ENCODE assay signal across 9 cellular contexts in the genomic region with DNA sequence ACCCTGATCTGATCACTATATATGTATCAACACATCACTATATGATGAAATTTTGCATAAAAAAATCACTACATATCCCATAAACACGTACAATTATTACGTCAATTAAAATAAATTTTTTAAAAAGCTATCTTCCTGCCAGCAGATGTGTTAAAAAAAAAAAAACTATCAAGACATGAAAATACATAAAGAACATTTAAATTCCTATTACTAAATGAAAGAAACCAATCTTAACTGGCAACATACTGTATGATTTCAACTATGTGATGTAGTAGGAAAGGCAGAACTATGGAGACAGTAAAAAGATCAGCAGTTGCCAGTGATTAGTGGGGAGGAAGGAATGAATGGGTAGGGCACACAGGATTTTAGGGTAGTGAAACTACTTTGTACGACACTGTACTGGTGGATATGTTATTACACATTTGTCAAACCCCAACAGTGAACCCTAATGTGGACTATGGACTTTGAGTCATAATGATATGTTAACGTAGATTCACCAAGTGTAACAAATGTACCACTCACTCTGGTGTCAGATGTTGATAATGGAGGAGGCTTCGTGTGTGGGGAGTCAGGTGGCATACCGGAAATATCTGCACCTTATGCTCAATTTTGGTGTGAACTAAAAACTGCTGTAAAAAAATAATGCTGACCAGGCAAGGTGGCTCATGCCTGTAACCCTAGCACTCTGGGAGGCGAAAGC. TPM values are rescaled to one million over a fixed set of nuclear protein-coding genes. Genes with fewer than 3 reads are reported as not detected.
DNase-seq lines count a peak whose midpoint lies in the region; ATAC-seq and TF ChIP-seq lines count a peak whose summit lies in the region.
"Had no signal": no experiment of that assay in that cellular context is flagged by ENCODE, and none has a peak within 500 bp of the region (broad histone marks: within the 10 kb centered on the region; RNA-seq: fewer than 3 reads in every experiment).

No MANE protein-coding gene starts in this region.

- no peaks in the 10 kb centered on the region for H3K27me3 Mint-ChIP-seq in activated naive CD8-positive, alpha-beta T cell
- H3K27me3 Mint-ChIP-seq in activated naive CD8-positive, alpha-beta T cell treated with anti-CD3 and anti-CD28 coated beads for 36 hours: no peaks in the 10 kb centered on the region

- peak overlapping the region; percentile 97 for H3K27ac ChIP-seq in SU-DHL-6 (ENCODE audit: low read depth, low read length)
- H3K27ac ChIP-seq: lower lobe of right lung had no signal

- H3K4me3 Mint-ChIP-seq in activated naive CD8-positive, alpha-beta T cell: no peak overlapping the region
- no peak overlapping the region for H3K4me3 Mint-ChIP-seq in activated naive CD8-positive, alpha-beta T cell treated with anti-CD3 and anti-CD28 coated beads for 36 hours

- TF ChIP-seq CTCF in SU-DHL-6 (IDR thresholded peaks at IDR 0.05; ENCODE audit: insufficient read depth, low read length, poor library complexity, severe bottlenecking): no peak

- peak overlapping the region; percentile 84 for H3K4me2 ChIP-seq in SU-DHL-6 (ENCODE audit: low read depth, low read length, poor library complexity, severe bottlenecking)

- peaks cover 3% of the 10 kb centered on the region for H3K9me3 Mint-ChIP-seq in activated naive CD8-positive, alpha-beta T cell (ENCODE audit: low read depth)
- peaks cover 6% of the 10 kb centered on the region for H3K9me3 Mint-ChIP-seq in activated naive CD8-positive, alpha-beta T cell treated with anti-CD3 and anti-CD28 coated beads for 36 hours

- no peaks in the 10 kb centered on the region for H3K36me3 ChIP-seq in SU-DHL-6 (ENCODE audit: low read length)
- H3K36me3 ChIP-seq: lower lobe of right lung had no signal

- ATAC-seq in HG03097 (IDR thresholded peaks at IDR 0.05; ENCODE audit: low FRiP score, unreplicated experiment): peak; percentile 82

- peaks cover 89% of the 10 kb centered on the region for H3K79me2 ChIP-seq in SU-DHL-6 (ENCODE audit: insufficient read depth, low read length)

- no peaks in the 10 kb centered on the region for H4K20me1 ChIP-seq in SU-DHL-6 (ENCODE audit: low read depth, low read length)

- peaks cover 12% of the 10 kb centered on the region for H3K36me3 Mint-ChIP-seq in activated naive CD8-positive, alpha-beta T cell
- H3K36me3 Mint-ChIP-seq in activated naive CD8-positive, alpha-beta T cell treated with anti-CD3 and anti-CD28 coated beads for 36 hours: peaks cover 35% of the 10 kb centered on the region

- H3F3A ChIP-seq in SU-DHL-6 (ENCODE audit: insufficient read depth): peaks cover 94% of the 10 kb centered on the region

- H2AFZ ChIP-seq in SU-DHL-6 (ENCODE audit: low read depth, low read length, severe bottlenecking): no peak overlapping the region

- peaks cover 63% of the 10 kb centered on the region for H3K4me1 Mint-ChIP-seq in activated naive CD8-positive, alpha-beta T cell (ENCODE audit: low read depth)
- peaks cover 48% of the 10 kb centered on the region for H3K4me1 Mint-ChIP-seq in activated naive CD8-positive, alpha-beta T cell treated with anti-CD3 and anti-CD28 coated beads for 36 hours

- H3K9me2 ChIP-seq in SU-DHL-6 (replicated peaks; ENCODE audit: insufficient read depth, low read length): no peaks in the 10 kb centered on the region

- H3K27me3 ChIP-seq in SU-DHL-6 (ENCODE audit: low read length): no peaks in the 10 kb centered on the region

- no peaks in the 10 kb centered on the region for H3K9me3 ChIP-seq in SU-DHL-6 (ENCODE audit: insufficient read depth, low read length)
- H3K9me3 ChIP-seq: lower lobe of right lung had no signal

- peak overlapping the region; percentile 72 for H3K9ac ChIP-seq in SU-DHL-6 (ENCODE audit: low read length)

- no peak for DNase-seq in activated naive CD8-positive, alpha-beta T cell treated with anti-CD3 and anti-CD28 coated beads for 36 hours
- DNase-seq in occipital lobe (lab: John Stamatoyannopoulos, UW) (no peak), activated gamma-delta T cell (lab: John Stamatoyannopoulos, UW) (no peak), cerebellar cortex (ENCODE audit: low spot score) (no peak)
- no peak for DNase-seq in stimulated activated naive CD4-positive, alpha-beta T cell (lab: John Stamatoyannopoulos, UW)
- DNase-seq: lower lobe of right lung had no signal

- peak overlapping the region; percentile 49 for H3K4me3 ChIP-seq in SU-DHL-6 (ENCODE audit: insufficient read depth, low read length, poor library complexity, severe bottlenecking)
- H3K4me3 ChIP-seq: lower lobe of right lung had no signal

- H3K27ac Mint-ChIP-seq in activated naive CD8-positive, alpha-beta T cell: peak overlapping the region; percentile 54
- no peak overlapping the region for H3K27ac Mint-ChIP-seq in activated naive CD8-positive, alpha-beta T cell treated with anti-CD3 and anti-CD28 coated beads for 36 hours

RNA-seq across cellular contexts. Expression of gene USP34, which starts 27.4 kb away (rescaled TPM):
- 10 to 100 TPM; 59.4 to 64.2 TPM for total RNA-seq in activated naive CD8-positive, alpha-beta T cell treated with anti-CD3 and anti-CD28 coated beads for 36 hours
- total RNA-seq in occipital lobe: 226 TPM
